ENCODE assay signal across 8 cellular contexts in genomic region chr16:727291-727977, GRCh38. TPM values are rescaled to one million over a fixed set of nuclear protein-coding genes. Genes with fewer than 3 reads are reported as not detected.
DNase-seq lines count a peak whose midpoint lies in the region; ATAC-seq, FAIRE-seq and TF ChIP-seq lines count a peak whose summit lies in the region.

No MANE protein-coding gene starts in this region.

- ATAC-seq in right lobe of liver (no peak), GM19324 (IDR thresholded peaks at IDR 0.05; ENCODE audit: low FRiP score, unreplicated experiment) (no peak), HG03135 (IDR thresholded peaks at IDR 0.05; ENCODE audit: unreplicated experiment) (no peak)

- H3K4me1 Mint-ChIP-seq in IgD-negative memory B cell = peaks cover 0 to 2% (median 0%) of the 10 kb centered on the region in 3 donors
- no peaks in the 10 kb centered on the region for H3K4me1 Mint-ChIP-seq in astrocyte (ENCODE audit: low read depth, unreplicated experiment)

- H3K4me2 ChIP-seq in astrocyte (ENCODE audit: low read length) = peak overlapping the region; percentile 94

- H3K27ac Mint-ChIP-seq in IgD-negative memory B cell (peak overlapping the region in 2 of 3 donors; percentile 39 to 71), astrocyte (ENCODE audit: unreplicated experiment) (no peak overlapping the region)

- peaks cover 12% of the 10 kb centered on the region for H3K4me1 ChIP-seq in astrocyte (ENCODE audit: insufficient read depth, low read length)
- H3K4me1 ChIP-seq in right lobe of liver = peaks cover 0 to 15% (median 0%) of the 10 kb centered on the region in 4 donors

- peak overlapping the region; percentile 63 to 76 (median 68) for H3K4me3 Mint-ChIP-seq in IgD-negative memory B cell
- H3K4me3 Mint-ChIP-seq in astrocyte (ENCODE audit: unreplicated experiment) = peak overlapping the region; percentile 27

- FAIRE-seq in astrocyte (lab: Jason Lieb, UNC) = no peak
- FAIRE-seq in urothelium cell line (lab: Jason Lieb, UNC) = peak; percentile 5

- no peaks in the 10 kb centered on the region for H3K9me3 Mint-ChIP-seq in IgD-negative memory B cell
- H3K9me3 Mint-ChIP-seq in astrocyte (ENCODE audit: unreplicated experiment) = no peaks in the 10 kb centered on the region

- H3K27ac ChIP-seq in astrocyte (ENCODE audit: low read depth, low read length) (no peak overlapping the region), right lobe of liver (no peak overlapping the region)

- H3K9me3 ChIP-seq in astrocyte (ENCODE audit: insufficient read depth, low read depth, low read length) = no peaks in the 10 kb centered on the region
- H3K9me3 ChIP-seq in right lobe of liver = no peaks in the 10 kb centered on the region

- DNase-seq in GM12865 (ENCODE audit: low read depth) (peak; percentile 61), astrocyte (ENCODE audit: low read depth) (no peak), right lobe of liver (peak in 1 of 3 donors; percentile 32), urothelium cell line (ENCODE audit: low spot score) (no peak), kidney glomerular epithelial cell (lab: John Stamatoyannopoulos, UW) (no peak)

- no peak overlapping the region for H2AFZ ChIP-seq in astrocyte (ENCODE audit: low read depth, low read length)

- no peak for TF ChIP-seq POLR2A in right lobe of liver (IDR thresholded peaks at IDR 0.05)

- WGBS in right lobe of liver (ENCODE audit: insufficient coverage, low coverage, low lambda C conversion rate, missing lambda C conversion rate) = no CpG with 5 or more reads among the region's 61 CpGs

- H4K20me1 ChIP-seq in astrocyte (ENCODE audit: insufficient read depth, low read length) = peaks cover 8% of the 10 kb centered on the region

- H3K9ac ChIP-seq in astrocyte (ENCODE audit: low read length) = peak overlapping the region; percentile 73

- intact Hi-C loops in right lobe of liver (cut with DNase I) = no loop called here

- no peak for TF ChIP-seq CTCF in GM12865 (IDR thresholded peaks at IDR 0.05; ENCODE audit: insufficient read depth, low read depth, low read length, missing control alignments)
- TF ChIP-seq CTCF in astrocyte (IDR thresholded peaks at IDR 0.05; ENCODE audit: insufficient read depth, low read depth, low read length) = no peak
- TF ChIP-seq CTCF in right lobe of liver (IDR thresholded peaks at IDR 0.05) = no peak

- H3K36me3 Mint-ChIP-seq in IgD-negative memory B cell (no peaks in the 10 kb centered on the region), astrocyte (ENCODE audit: low read depth, unreplicated experiment) (no peaks in the 10 kb centered on the region)

- H3K27me3 ChIP-seq in astrocyte (ENCODE audit: insufficient read depth, low read length) = no peaks in the 10 kb centered on the region
- H3K27me3 ChIP-seq in right lobe of liver = no peaks in the 10 kb centered on the region

- H3K27me3 Mint-ChIP-seq in IgD-negative memory B cell (no peaks in the 10 kb centered on the region), astrocyte (ENCODE audit: low read depth, unreplicated experiment) (no peaks in the 10 kb centered on the region)

- H3K79me2 ChIP-seq in astrocyte (ENCODE audit: insufficient read depth, low read length) = no peaks in the 10 kb centered on the region

- H3K4me3 ChIP-seq in GM12865 (ENCODE audit: low read depth, low read length) = peak overlapping the region; percentile 78
- peak overlapping the region; percentile 61 for H3K4me3 ChIP-seq in astrocyte (ENCODE audit: insufficient read depth, low read depth, low read length)
- peak overlapping the region; percentile 18 to 40 (median 25) for H3K4me3 ChIP-seq in right lobe of liver

- no peaks in the 10 kb centered on the region for H3K36me3 ChIP-seq in astrocyte (ENCODE audit: insufficient read depth, low read length)
- peaks cover 0 to 3% (median 0%) of the 10 kb centered on the region in 4 donors for H3K36me3 ChIP-seq in right lobe of liver

RNA-seq across cellular contexts. Expression of gene HAGHL, which starts 0.5 kb away (rescaled TPM):
- polyA plus RNA-seq in IgD-negative memory B cell = 10.0 TPM
- total RNA-seq in astrocyte (15.5 and 17.6 TPM in 2 replicates), right lobe of liver (1 to 10 TPM in 4 of 6 experiments, under 1 TPM in 2; 0.83 to 2.5 (median 1.3) TPM)

RNA-seq across cellular contexts. Expression of gene CCDC78, which starts 1.2 kb away (rescaled TPM):
- polyA plus RNA-seq in IgD-negative memory B cell = 0.74 TPM
- total RNA-seq in astrocyte (2.1 and 4.7 TPM in 2 replicates), right lobe of liver (under 1 TPM in 1 of 6 experiments, not detected in 5; 0.31 TPM)

RNA-seq across cellular contexts. Expression of gene ANTKMT, which starts 6.5 kb away (rescaled TPM):
- polyA plus RNA-seq in IgD-negative memory B cell = 84.7 TPM
- total RNA-seq in astrocyte = 22.6 and 26.6 TPM in 2 replicates
- total RNA-seq in right lobe of liver = 10 to 100 TPM; 19.7 to 56.0 (median 28.2) TPM

RNA-seq across cellular contexts. Expression of gene METRN, which starts 12.5 kb away (rescaled TPM):
- polyA plus RNA-seq in IgD-negative memory B cell = 2.8 TPM
- total RNA-seq in astrocyte = 30.1 and 31.5 TPM in 2 replicates
- total RNA-seq in right lobe of liver = 10 to 100 TPM; 14.0 to 43.7 (median 26.2) TPM

RNA-seq across cellular contexts. Expression of gene CIAO3, which starts 13.4 kb away (rescaled TPM):
- 29.4 TPM for polyA plus RNA-seq in IgD-negative memory B cell
- total RNA-seq in astrocyte (18.5 and 19.6 TPM in 2 replicates), right lobe of liver (10 to 100 TPM; 11.9 to 26.1 (median 17.3) TPM)

Comparison
In these comparisons a context has a peak if more than half of its experiments do, and no peak if none do; other contexts are left out.
1. H3K4me3 ChIP-seq: peak in every context shown above with its lines; median percentile 78 in GM12865; 61 in astrocyte; 25 in right lobe of liver.